In genomic region chr5:107459637-107460036, GRCh38 we compare ENCODE assay signal across 23 cellular contexts.
"Had no signal": no experiment of that assay in that cellular context is flagged by ENCODE, and none has a peak within 500 bp of the region (broad histone marks: within the 10 kb centered on the region; RNA-seq: fewer than 3 reads in every experiment).

No MANE protein-coding gene starts in this region.

- H3K9me3 ChIP-seq: breast epithelium, heart right ventricle, sigmoid colon, testis, vagina had no signal

- H3K27ac Mint-ChIP-seq: activated naive CD4-positive, alpha-beta T cell treated with anti-CD3 and anti-CD28 coated beads for 36 hours; activated naive CD8-positive, alpha-beta T cell treated with anti-CD3 and anti-CD28 coated beads, Interleukin-2, amount 10 ng/mL, durations not matched to agents 7 days and 5 days; activated T-cell treated with anti-CD3 and anti-CD28 coated beads, Interleukin-2, amount 50 U/mL, for 72 hours; endodermal cell; stimulated activated naive B cell treated with anti-CD40 and anti-IgM and Interleukin-4, amounts not matched to agents 10 μg/mL and 1 μg/mL and 100 μg/mL, for 72 hours; T-helper 1 cell treated with Interleukin-12 subunit alpha and Interleukin-12 subunit beta and Interleukin-4 antibody, amounts not matched to agents 30 μg/mL and 1 μg/mL, for 36 hours; type B pancreatic cell had no signal

- H3K9me3 Mint-ChIP-seq: activated naive CD4-positive, alpha-beta T cell treated with anti-CD3 and anti-CD28 coated beads for 36 hours; activated naive CD8-positive, alpha-beta T cell treated with anti-CD3 and anti-CD28 coated beads, Interleukin-2, amount 10 ng/mL, durations not matched to agents 7 days and 5 days; activated T-cell treated with anti-CD3 and anti-CD28 coated beads, Interleukin-2, amount 50 U/mL, for 72 hours; endodermal cell; stimulated activated naive B cell treated with anti-CD40 and anti-IgM and Interleukin-4, amounts not matched to agents 10 μg/mL and 1 μg/mL and 100 μg/mL, for 72 hours; T-helper 1 cell treated with Interleukin-12 subunit alpha and Interleukin-12 subunit beta and Interleukin-4 antibody, amounts not matched to agents 30 μg/mL and 1 μg/mL, for 36 hours; type B pancreatic cell had no signal

- H3K27me3 ChIP-seq: breast epithelium, heart right ventricle, sigmoid colon, testis, vagina had no signal

- H3K36me3 ChIP-seq: breast epithelium, heart right ventricle, sigmoid colon, vagina had no signal

- H3K4me3 ChIP-seq: breast epithelium, heart right ventricle, lung, sigmoid colon, smooth muscle cell, testis, vagina had no signal

- H3K27me3 Mint-ChIP-seq: type B pancreatic cell had no signal

- H3K36me3 Mint-ChIP-seq: activated naive CD8-positive, alpha-beta T cell treated with anti-CD3 and anti-CD28 coated beads, Interleukin-2, amount 10 ng/mL, durations not matched to agents 7 days and 5 days; stimulated activated naive B cell treated with anti-CD40 and anti-IgM and Interleukin-4, amounts not matched to agents 10 μg/mL and 1 μg/mL and 100 μg/mL, for 72 hours had no signal

- H3K4me1 ChIP-seq: breast epithelium, sigmoid colon, testis had no signal

- H3K27ac ChIP-seq: breast epithelium, epithelial cell of prostate, heart right ventricle, sigmoid colon, testis, vagina had no signal

- DNase-seq: activated CD4-positive, alpha-beta T cell treated with anti-CD3 and anti-CD28 coated beads for 4 hours; activated CD4-positive, alpha-beta T cell treated with anti-CD3 and anti-CD28 coated beads, Interleukin-2, amount 50 U/mL, for 48 hours; activated CD4-positive, CD25-positive, alpha-beta regulatory T cell; activated effector memory CD4-positive, alpha-beta T cell treated with Interleukin-2 at 50 U/mL for 16 hours; activated naive CD4-positive, alpha-beta T cell treated with anti-CD3 and anti-CD28 coated beads for 36 hours; activated naive CD8-positive, alpha-beta T cell treated with anti-CD3 and anti-CD28 coated beads, Interleukin-2, amount 10 ng/mL, durations not matched to agents 7 days and 5 days; activated T-cell treated with anti-CD3 and anti-CD28 coated beads, Interleukin-2, amount 50 U/mL, for 72 hours; amniotic stem cell; cortex of kidney; endodermal cell; heart right ventricle; sigmoid colon; stimulated activated CD4-positive, alpha-beta T cell treated with anti-CD3 and anti-CD28 coated beads, Interleukin-2, amount 100 ng/mL, for 48 hours; stimulated activated CD8-positive, alpha-beta memory T cell treated with anti-CD3 and anti-CD28 coated beads, Interleukin-4, amount 100 ng/mL, for 48 hours; stimulated activated naive B cell treated with anti-CD40 and anti-IgM and Interleukin-4, amounts not matched to agents 10 μg/mL and 1 μg/mL and 100 μg/mL, for 72 hours; testis had no signal

- H3K4me3 Mint-ChIP-seq: activated naive CD4-positive, alpha-beta T cell treated with anti-CD3 and anti-CD28 coated beads for 36 hours; activated naive CD8-positive, alpha-beta T cell treated with anti-CD3 and anti-CD28 coated beads, Interleukin-2, amount 10 ng/mL, durations not matched to agents 7 days and 5 days; activated T-cell treated with anti-CD3 and anti-CD28 coated beads, Interleukin-2, amount 50 U/mL, for 72 hours; endodermal cell; stimulated activated naive B cell treated with anti-CD40 and anti-IgM and Interleukin-4, amounts not matched to agents 10 μg/mL and 1 μg/mL and 100 μg/mL, for 72 hours; T-helper 1 cell treated with Interleukin-12 subunit alpha and Interleukin-12 subunit beta and Interleukin-4 antibody, amounts not matched to agents 30 μg/mL and 1 μg/mL, for 36 hours; type B pancreatic cell had no signal

- H3K4me2 ChIP-seq: smooth muscle cell had no signal

- H3K4me1 Mint-ChIP-seq: activated naive CD8-positive, alpha-beta T cell treated with anti-CD3 and anti-CD28 coated beads, Interleukin-2, amount 10 ng/mL, durations not matched to agents 7 days and 5 days had no signal
